20 cellular contexts compared by ENCODE assay signal in genomic region chr22:43670545-43670944, GRCh38.
DNase-seq lines count a peak whose midpoint lies in the region; ATAC-seq, FAIRE-seq and TF ChIP-seq lines count a peak whose summit lies in the region.
"Had no signal": no experiment of that assay in that cellular context is flagged by ENCODE, and none has a peak within 500 bp of the region (broad histone marks: within the 10 kb centered on the region; RNA-seq: fewer than 3 reads in every experiment).

No MANE protein-coding gene starts in this region.

- H3K27ac Mint-ChIP-seq in nephron, result peak overlapping the region in 2 of 3 experiments; percentile 18 to 77
- no peak overlapping the region for H3K27ac Mint-ChIP-seq in activated T-helper 17 cell treated with anti-CD3 and anti-CD28 coated beads, Interleukin-2, amount 50 U/mL, for 72 hours
- no peak overlapping the region for H3K27ac Mint-ChIP-seq in WTC11
- H3K27ac Mint-ChIP-seq: CD8-positive, alpha-beta memory T cell had no signal

- no peaks in the 10 kb centered on the region for H3K4me1 Mint-ChIP-seq in nephron
- no peaks in the 10 kb centered on the region for H3K4me1 Mint-ChIP-seq in activated T-helper 17 cell treated with anti-CD3 and anti-CD28 coated beads, Interleukin-2, amount 50 U/mL, for 72 hours
- no peaks in the 10 kb centered on the region for H3K4me1 Mint-ChIP-seq in WTC11
- H3K4me1 Mint-ChIP-seq: CD8-positive, alpha-beta memory T cell had no signal

- WGBS in esophagus muscularis mucosa, result 68% methylated on average over 6 of the region's 6 CpGs
- WGBS in HepG2 (ENCODE audit: low lambda C conversion rate), result 4% methylated on average over 6 of the region's 6 CpGs

- no peak overlapping the region for H3K4me2 ChIP-seq in HepG2 (ENCODE audit: low read depth, low read length)
- H3K4me2 ChIP-seq: BLaER1 had no signal

- H3K4me3 ChIP-seq in esophagus muscularis mucosa (no peak overlapping the region), HepG2 (replicated peaks in 1 of 3; ENCODE audit: insufficient read depth in 1 of 3, low read depth in 2 of 3, low read length in 3 of 3) (no peak overlapping the region), lower lobe of right lung (no peak overlapping the region)
- H3K4me3 ChIP-seq: BLaER1 had no signal

- in situ Hi-C loops in HepG2 (cut with HindIII; ENCODE audit: extremely low pct_ligation_motif_present, low pct_unique_long_range_greater_than_20kb), result no loop called here

- intact Hi-C loops in esophagus muscularis mucosa (cut with DNase I) (no loop called here), HepG2 (cut with micrococcal nuclease; ENCODE audit: unreplicated experiment) (no loop called here), lower lobe of right lung (cut with DNase I) (no loop called here)

- H3K9me3 ChIP-seq in esophagus muscularis mucosa, result no peaks in the 10 kb centered on the region
- H3K9me3 ChIP-seq in HepG2 (ENCODE audit: low read length), result no peaks in the 10 kb centered on the region
- no peaks in the 10 kb centered on the region for H3K9me3 ChIP-seq in lower lobe of right lung
- H3K9me3 ChIP-seq: BLaER1, Caco-2 had no signal

- no peaks in the 10 kb centered on the region for H3K36me3 Mint-ChIP-seq in nephron (ENCODE audit: low read depth)
- H3K36me3 Mint-ChIP-seq in activated T-helper 17 cell treated with anti-CD3 and anti-CD28 coated beads, Interleukin-2, amount 50 U/mL, for 72 hours (ENCODE audit: low read depth), result no peaks in the 10 kb centered on the region
- no peaks in the 10 kb centered on the region for H3K36me3 Mint-ChIP-seq in WTC11
- H3K36me3 Mint-ChIP-seq: CD8-positive, alpha-beta memory T cell had no signal

- CTCF ChIA-PET in HepG2 (lab: Yijun Ruan, JAX; ENCODE audit: low intra/inter-chr PET ratio, low total read pairs) (no interaction called here), WTC11 (lab: Charles Lee) (interaction anchor here (1.4 kb wide), 1 partner anchor 213 kb away, joined by 5 read pairs; no protein-coding TSS in a partner anchor)

- TF ChIP-seq EP300 in esophagus muscularis mucosa (IDR thresholded peaks at IDR 0.05) (no peak), HepG2 (IDR thresholded peaks at IDR 0.05; ENCODE audit: low read depth in 2 of 2, low read length in 2 of 2) (no peak), HepG2 (CRISPR knock-in tag; IDR thresholded peaks at IDR 0.05; ENCODE audit: borderline replicate concordance) (no peak)

- no peak for TF ChIP-seq CTCF in esophagus muscularis mucosa (IDR thresholded peaks at IDR 0.05)
- TF ChIP-seq CTCF in HepG2 (CRISPR knock-in tag; IDR thresholded peaks at IDR 0.05), result no peak
- no peak for TF ChIP-seq CTCF in nephron (IDR thresholded peaks at IDR 0.05; ENCODE audit: unreplicated experiment in 3 of 3)
- TF ChIP-seq CTCF in lower lobe of right lung (IDR thresholded peaks at IDR 0.05), result no peak
- no peak for TF ChIP-seq CTCF in WTC11 (IDR thresholded peaks at IDR 0.05)

- peak; percentile 76 for DNase-seq in NCI-H526 treated with DMSO at 0.1 percent for 48 hours (lab: John Stamatoyannopoulos, UW)
- DNase-seq in esophagus muscularis mucosa (ENCODE audit: extremely low spot score), result peak; percentile 70
- no peak for DNase-seq in HepG2 (ENCODE audit: low spot score)
- no peak for DNase-seq in lower lobe of right lung
- DNase-seq in WTC11 (ENCODE audit: low spot score), result no peak
- DNase-seq in stimulated activated CD4-positive, alpha-beta T cell treated with anti-CD3 and anti-CD28 coated beads, Interleukin-4, amount 100 ng/mL, for 1 hour, result no peak
- DNase-seq: 8988T; AML-193; Caco-2; CD8-positive, alpha-beta memory T cell; DND-41; GDM1 had no signal

- peaks cover 0 to 6% (median 0%) of the 10 kb centered on the region in 4 donors for H3K36me3 ChIP-seq in esophagus muscularis mucosa
- H3K36me3 ChIP-seq in HepG2 (replicated peaks in 1 of 2; ENCODE audit: control insufficient read depth in 1 of 2, insufficient read depth in 2 of 2, low read length in 2 of 2), result no peaks in the 10 kb centered on the region
- H3K36me3 ChIP-seq in lower lobe of right lung, result no peaks in the 10 kb centered on the region
- H3K36me3 ChIP-seq: BLaER1 had no signal

- H3K4me3 Mint-ChIP-seq in nephron (no peak overlapping the region), WTC11 (no peak overlapping the region)
- H3K4me3 Mint-ChIP-seq in activated T-helper 17 cell treated with anti-CD3 and anti-CD28 coated beads, Interleukin-2, amount 50 U/mL, for 72 hours, result no peak overlapping the region
- H3K4me3 Mint-ChIP-seq: CD8-positive, alpha-beta memory T cell had no signal

- TF ChIP-seq POLR2A in esophagus muscularis mucosa (IDR thresholded peaks at IDR 0.05; ENCODE audit: low read depth) (no peak), HepG2 (IDR thresholded peaks at IDR 0.05; ENCODE audit: insufficient read depth in 1 of 2, low read depth in 2 of 2, low read length in 2 of 2) (no peak)

- no peak for TF ChIP-seq RAD21 in HepG2 (CRISPR knock-in tag; IDR thresholded peaks at IDR 0.05)

- 0 out of 2 replicates have a peak, but pooled peaks cover 2% of the 10 kb centered on the region for H4K20me1 ChIP-seq in HepG2 (ENCODE audit: insufficient read depth, low read length)
- H4K20me1 ChIP-seq: BLaER1 had no signal

- no peaks in the 10 kb centered on the region for H3K9me3 Mint-ChIP-seq in nephron
- no peaks in the 10 kb centered on the region for H3K9me3 Mint-ChIP-seq in activated T-helper 17 cell treated with anti-CD3 and anti-CD28 coated beads, Interleukin-2, amount 50 U/mL, for 72 hours
- peaks cover 8% of the 10 kb centered on the region for H3K9me3 Mint-ChIP-seq in WTC11

- POLR2A ChIA-PET in HepG2 (lab: Yijun Ruan, JAX) (no interaction called here), WTC11 (lab: Charles Lee) (no interaction called here)

- ATAC-seq in HepG2, result no peak; the same call in 2 of the 3 replicates
- ATAC-seq in lower lobe of right lung, result no peak
- ATAC-seq in activated T-helper 17 cell treated with anti-CD3 and anti-CD28 coated beads, Interleukin-2, amount 50 U/mL, for 72 hours (replicated peaks), result no peak
- ATAC-seq in WTC11, result no peak
- ATAC-seq: HCT116 had no signal

- H2AFZ ChIP-seq in HepG2 (ENCODE audit: low read length), result no peak overlapping the region

- no peak for FAIRE-seq in HepG2 (lab: Jason Lieb, UNC)
- FAIRE-seq: GM12892, GM19239, H1 had no signal

- H3K27ac ChIP-seq in esophagus muscularis mucosa (replicated peaks in 1 of 4), result no peak overlapping the region
- no peak overlapping the region for H3K27ac ChIP-seq in HepG2 (ENCODE audit: extremely low read length, insufficient read depth, low read length)
- H3K27ac ChIP-seq in lower lobe of right lung, result no peak overlapping the region
- H3K27ac ChIP-seq: BLaER1, HL-60 had no signal

- no peak overlapping the region for H3K9ac ChIP-seq in HepG2 (ENCODE audit: insufficient read depth, low read depth, low read length)
- H3K9ac ChIP-seq: BLaER1 had no signal

- H3K27me3 Mint-ChIP-seq in nephron (ENCODE audit: low read depth) (no peaks in the 10 kb centered on the region), WTC11 (ENCODE audit: low read depth) (no peaks in the 10 kb centered on the region)
- peaks cover 8% of the 10 kb centered on the region for H3K27me3 Mint-ChIP-seq in activated T-helper 17 cell treated with anti-CD3 and anti-CD28 coated beads, Interleukin-2, amount 50 U/mL, for 72 hours

- H3K27me3 ChIP-seq in esophagus muscularis mucosa (no peaks in the 10 kb centered on the region), HepG2 (ENCODE audit: control insufficient read depth in 1 of 2, insufficient read depth in 2 of 2, low read length in 2 of 2) (no peaks in the 10 kb centered on the region; a peak in 1 of 5 replicates), lower lobe of right lung (ENCODE audit: low read depth) (no peaks in the 10 kb centered on the region)
- H3K27me3 ChIP-seq: BLaER1 had no signal

- no peaks in the 10 kb centered on the region for H3K79me2 ChIP-seq in HepG2 (ENCODE audit: insufficient read depth, low read length)

- BruUV-seq in HepG2 (replicated peaks; lab: Mats Ljungman, UMichigan), result no TSS peak

- H3K4me1 ChIP-seq in esophagus muscularis mucosa, result no peaks in the 10 kb centered on the region
- peaks cover 6% of the 10 kb centered on the region; the same call in 1 of the 2 replicates for H3K4me1 ChIP-seq in HepG2 (ENCODE audit: insufficient read depth, low read length)
- no peaks in the 10 kb centered on the region for H3K4me1 ChIP-seq in lower lobe of right lung
- H3K4me1 ChIP-seq: Caco-2 had no signal

TF ChIP-seq in HepG2, 621 proteins besides CTCF, POLR2A, EP300 and RAD21:
- TF ChIP-seq ZNF720 (CRISPR knock-in tag; IDR thresholded peaks at IDR 0.05) (no peak), NONO (IDR thresholded peaks at IDR 0.05) (no peak), NONO (CRISPR knock-in tag; conservative IDR thresholded peaks at IDR 0.05) (no peak), EZH2 (conservative IDR thresholded peaks at IDR 0.05; ENCODE audit: low read depth, low read length) (no peak), HNF4A (CRISPR knock-in tag; IDR thresholded peaks at IDR 0.05) (peak; percentile 17; the same call in 1 of the 2 replicates)

TF ChIP-seq in WTC11, 78 proteins besides CTCF, POLR2A, EP300 and RAD21 (continues in another document):
- no peak for TF ChIP-seq FOXJ3 (CRISPR knock-in tag; IDR thresholded peaks at IDR 0.05; ENCODE audit: borderline replicate concordance)
- TF ChIP-seq, protein P1, sequence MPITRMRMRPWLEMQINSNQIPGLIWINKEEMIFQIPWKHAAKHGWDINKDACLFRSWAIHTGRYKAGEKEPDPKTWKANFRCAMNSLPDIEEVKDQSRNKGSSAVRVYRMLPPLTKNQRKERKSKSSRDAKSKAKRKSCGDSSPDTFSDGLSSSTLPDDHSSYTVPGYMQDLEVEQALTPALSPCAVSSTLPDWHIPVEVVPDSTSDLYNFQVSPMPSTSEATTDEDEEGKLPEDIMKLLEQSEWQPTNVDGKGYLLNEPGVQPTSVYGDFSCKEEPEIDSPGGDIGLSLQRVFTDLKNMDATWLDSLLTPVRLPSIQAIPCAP (CRISPR knock-in tag; IDR thresholded peaks at IDR 0.05), result no peak
- TF ChIP-seq NFYB (CRISPR knock-in tag; conservative IDR thresholded peaks at IDR 0.05; ENCODE audit: low read depth), result no peak
- TF ChIP-seq KAT7 (CRISPR knock-in tag; IDR thresholded peaks at IDR 0.05; ENCODE audit: borderline replicate concordance), result no peak
- TF ChIP-seq SOX15 (CRISPR knock-in tag; IDR thresholded peaks at IDR 0.05), result no peak
- TF ChIP-seq ERG (CRISPR knock-in tag; IDR thresholded peaks at IDR 0.05), result no peak
- TF ChIP-seq ZNF396 (CRISPR knock-in tag; IDR thresholded peaks at IDR 0.05; ENCODE audit: borderline replicate concordance), result no peak

Comparison
In these comparisons a context has a peak if more than half of its experiments do, and no peak if none do; other contexts are left out.
1. DNase-seq: peak in NCI-H526 treated with DMSO at 0.1 percent for 48 hours (single experiment) and esophagus muscularis mucosa (single experiment); none in HepG2 (single experiment), lower lobe of right lung (single experiment), WTC11 (single experiment) and stimulated activated CD4-positive, alpha-beta T cell treated with anti-CD3 and anti-CD28 coated beads, Interleukin-4, amount 100 ng/mL, for 1 hour (single experiment).
2. H3K27ac Mint-ChIP-seq: peak in nephron (2 of 3); none in activated T-helper 17 cell treated with anti-CD3 and anti-CD28 coated beads, Interleukin-2, amount 50 U/mL, for 72 hours (single experiment) and WTC11 (single experiment).